In the genomic region with DNA sequence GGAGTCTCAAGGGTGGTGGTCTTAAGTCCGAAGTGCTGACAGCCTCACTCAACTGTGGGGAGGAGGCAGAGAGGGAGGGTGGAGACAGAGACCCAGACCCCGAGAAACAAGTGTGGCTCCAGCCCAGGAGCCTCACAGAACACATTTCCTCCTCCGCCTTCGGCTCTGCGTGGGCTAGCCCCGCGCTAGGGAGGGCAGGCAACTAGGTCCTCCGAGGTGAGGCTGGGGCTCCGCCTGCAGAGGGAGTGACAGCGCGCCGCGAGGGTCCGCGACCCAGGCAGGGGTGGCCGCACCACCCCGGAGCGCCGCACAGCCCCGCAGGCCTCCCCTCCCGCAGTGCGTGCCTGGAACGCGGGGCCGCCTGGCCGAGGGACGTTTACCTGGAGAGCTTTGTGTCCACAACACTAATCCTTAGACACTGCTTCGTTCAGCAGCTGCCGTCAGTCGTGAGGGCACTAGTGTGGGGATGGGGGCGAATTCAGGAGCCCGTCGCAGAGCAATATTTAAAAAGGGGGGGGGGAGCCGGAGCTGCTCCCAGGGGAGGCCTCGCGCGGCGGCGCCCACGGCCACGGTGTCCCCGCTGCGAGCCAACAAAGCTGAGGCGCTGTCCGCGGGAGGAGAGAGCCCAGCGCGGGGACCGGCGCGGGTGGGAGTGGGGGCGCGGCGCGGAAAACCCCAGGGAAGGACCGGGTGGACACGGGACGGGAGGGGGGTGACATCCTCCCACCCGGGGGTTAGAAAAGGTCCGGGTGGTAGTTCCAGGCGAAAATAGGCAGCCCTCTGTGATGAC, we compare ENCODE assay signal across 1 cellular context.
TF ChIP-seq lines count a peak whose summit lies in the region.

No MANE protein-coding gene starts in this region.

TF ChIP-seq in SK-N-SH, 30 proteins besides CTCF, POLR2A, EP300 and RAD21 (continued from another document):
- TF ChIP-seq, protein P1, sequence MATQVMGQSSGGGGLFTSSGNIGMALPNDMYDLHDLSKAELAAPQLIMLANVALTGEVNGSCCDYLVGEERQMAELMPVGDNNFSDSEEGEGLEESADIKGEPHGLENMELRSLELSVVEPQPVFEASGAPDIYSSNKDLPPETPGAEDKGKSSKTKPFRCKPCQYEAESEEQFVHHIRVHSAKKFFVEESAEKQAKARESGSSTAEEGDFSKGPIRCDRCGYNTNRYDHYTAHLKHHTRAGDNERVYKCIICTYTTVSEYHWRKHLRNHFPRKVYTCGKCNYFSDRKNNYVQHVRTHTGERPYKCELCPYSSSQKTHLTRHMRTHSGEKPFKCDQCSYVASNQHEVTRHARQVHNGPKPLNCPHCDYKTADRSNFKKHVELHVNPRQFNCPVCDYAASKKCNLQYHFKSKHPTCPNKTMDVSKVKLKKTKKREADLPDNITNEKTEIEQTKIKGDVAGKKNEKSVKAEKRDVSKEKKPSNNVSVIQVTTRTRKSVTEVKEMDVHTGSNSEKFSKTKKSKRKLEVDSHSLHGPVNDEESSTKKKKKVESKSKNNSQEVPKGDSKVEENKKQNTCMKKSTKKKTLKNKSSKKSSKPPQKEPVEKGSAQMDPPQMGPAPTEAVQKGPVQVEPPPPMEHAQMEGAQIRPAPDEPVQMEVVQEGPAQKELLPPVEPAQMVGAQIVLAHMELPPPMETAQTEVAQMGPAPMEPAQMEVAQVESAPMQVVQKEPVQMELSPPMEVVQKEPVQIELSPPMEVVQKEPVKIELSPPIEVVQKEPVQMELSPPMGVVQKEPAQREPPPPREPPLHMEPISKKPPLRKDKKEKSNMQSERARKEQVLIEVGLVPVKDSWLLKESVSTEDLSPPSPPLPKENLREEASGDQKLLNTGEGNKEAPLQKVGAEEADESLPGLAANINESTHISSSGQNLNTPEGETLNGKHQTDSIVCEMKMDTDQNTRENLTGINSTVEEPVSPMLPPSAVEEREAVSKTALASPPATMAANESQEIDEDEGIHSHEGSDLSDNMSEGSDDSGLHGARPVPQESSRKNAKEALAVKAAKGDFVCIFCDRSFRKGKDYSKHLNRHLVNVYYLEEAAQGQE (IDR thresholded peaks at IDR 0.05; ENCODE audit: low read depth, low read length), result no peak
- TF ChIP-seq, protein P2, sequence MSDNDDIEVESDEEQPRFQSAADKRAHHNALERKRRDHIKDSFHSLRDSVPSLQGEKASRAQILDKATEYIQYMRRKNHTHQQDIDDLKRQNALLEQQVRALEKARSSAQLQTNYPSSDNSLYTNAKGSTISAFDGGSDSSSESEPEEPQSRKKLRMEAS (IDR thresholded peaks at IDR 0.05; ENCODE audit: low read depth), result no peak
- TF ChIP-seq TCF12 (IDR thresholded peaks at IDR 0.05) (no peak), RFX5 (IDR thresholded peaks at IDR 0.05; ENCODE audit: low read length) (no peak), JUND (IDR thresholded peaks at IDR 0.05) (no peak), GABPA (IDR thresholded peaks at IDR 0.05; ENCODE audit: low read depth) (no peak), ELF1 (IDR thresholded peaks at IDR 0.05) (no peak), RXRA (IDR thresholded peaks at IDR 0.05; ENCODE audit: borderline replicate concordance, low read depth) (no peak)
- TF ChIP-seq, protein P3, sequence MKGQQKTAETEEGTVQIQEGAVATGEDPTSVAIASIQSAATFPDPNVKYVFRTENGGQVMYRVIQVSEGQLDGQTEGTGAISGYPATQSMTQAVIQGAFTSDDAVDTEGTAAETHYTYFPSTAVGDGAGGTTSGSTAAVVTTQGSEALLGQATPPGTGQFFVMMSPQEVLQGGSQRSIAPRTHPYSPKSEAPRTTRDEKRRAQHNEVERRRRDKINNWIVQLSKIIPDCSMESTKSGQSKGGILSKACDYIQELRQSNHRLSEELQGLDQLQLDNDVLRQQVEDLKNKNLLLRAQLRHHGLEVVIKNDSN (IDR thresholded peaks at IDR 0.05; ENCODE audit: borderline replicate concordance, low read depth), result no peak
- TF ChIP-seq, protein P4, sequence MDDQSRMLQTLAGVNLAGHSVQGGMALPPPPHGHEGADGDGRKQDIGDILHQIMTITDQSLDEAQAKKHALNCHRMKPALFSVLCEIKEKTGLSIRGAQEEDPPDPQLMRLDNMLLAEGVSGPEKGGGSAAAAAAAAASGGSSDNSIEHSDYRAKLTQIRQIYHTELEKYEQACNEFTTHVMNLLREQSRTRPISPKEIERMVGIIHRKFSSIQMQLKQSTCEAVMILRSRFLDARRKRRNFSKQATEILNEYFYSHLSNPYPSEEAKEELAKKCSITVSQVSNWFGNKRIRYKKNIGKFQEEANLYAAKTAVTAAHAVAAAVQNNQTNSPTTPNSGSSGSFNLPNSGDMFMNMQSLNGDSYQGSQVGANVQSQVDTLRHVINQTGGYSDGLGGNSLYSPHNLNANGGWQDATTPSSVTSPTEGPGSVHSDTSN (IDR thresholded peaks at IDR 0.05), result no peak
TF ChIP-seq in SK-N-SH: peak in this region for 0.
